Comparison of ENCODE assay signal across 8 cellular contexts in genomic region chr7:142795339-142795863, GRCh38. TPM values are rescaled to one million over a fixed set of nuclear protein-coding genes. Genes with fewer than 3 reads are reported as not detected.
A peak's percentile ranks its signal among the peaks of the same experiment; 100 is the strongest.
DNase-seq lines count a peak whose midpoint lies in the region; ATAC-seq lines count a peak whose summit lies in the region.

No MANE protein-coding gene starts in this region.

- H3K9me3 Mint-ChIP-seq in activated CD4-positive, alpha-beta memory T cell treated with anti-CD3 and anti-CD28 coated beads, Interleukin-2, amount 10 ng/mL, durations not matched to agents 7 days and 5 days = no peaks in the 10 kb centered on the region
- no peaks in the 10 kb centered on the region for H3K9me3 Mint-ChIP-seq in effector memory CD8-positive, alpha-beta T cell

- H3K27ac Mint-ChIP-seq in activated CD4-positive, alpha-beta memory T cell treated with anti-CD3 and anti-CD28 coated beads, Interleukin-2, amount 10 ng/mL, durations not matched to agents 7 days and 5 days = peak overlapping the region; percentile 89
- H3K27ac Mint-ChIP-seq in effector memory CD8-positive, alpha-beta T cell = peak overlapping the region; percentile 99

- H3K27me3 Mint-ChIP-seq in activated CD4-positive, alpha-beta memory T cell treated with anti-CD3 and anti-CD28 coated beads, Interleukin-2, amount 10 ng/mL, durations not matched to agents 7 days and 5 days = no peaks in the 10 kb centered on the region
- H3K27me3 Mint-ChIP-seq in effector memory CD8-positive, alpha-beta T cell = no peaks in the 10 kb centered on the region

- peaks cover 83% of the 10 kb centered on the region for H3K36me3 Mint-ChIP-seq in activated CD4-positive, alpha-beta memory T cell treated with anti-CD3 and anti-CD28 coated beads, Interleukin-2, amount 10 ng/mL, durations not matched to agents 7 days and 5 days (ENCODE audit: low read depth)
- H3K36me3 Mint-ChIP-seq in effector memory CD8-positive, alpha-beta T cell (ENCODE audit: insufficient read depth) = peaks cover 80% of the 10 kb centered on the region

- H3K4me1 Mint-ChIP-seq in activated CD4-positive, alpha-beta memory T cell treated with anti-CD3 and anti-CD28 coated beads, Interleukin-2, amount 10 ng/mL, durations not matched to agents 7 days and 5 days = peaks cover 67% of the 10 kb centered on the region
- peaks cover 43 to 62% of the 10 kb centered on the region in 2 donors for H3K4me1 Mint-ChIP-seq in effector memory CD8-positive, alpha-beta T cell (ENCODE audit: low read depth in 2 of 2)

- CTCF ChIA-PET in activated CD4-positive, alpha-beta memory T cell treated with anti-CD3 and anti-CD28 coated beads, Interleukin-2, amount 10 ng/mL, durations not matched to agents 7 days and 5 days (lab: Charles Lee) = interaction anchor here (4.5 to 5.7 kb wide), 2 partner anchors 10 to 14 kb away, joined by 38 to 150 read pairs; no protein-coding TSS in a partner anchor

- ATAC-seq in effector memory CD8-positive, alpha-beta T cell (replicated peaks) = peak; percentile 29
- ATAC-seq in HG03159 (IDR thresholded peaks at IDR 0.05; ENCODE audit: unreplicated experiment) = no peak

- DNase-seq in NCI-H69 (lab: John Stamatoyannopoulos, UW) (peak; percentile 54), GDM1 (lab: John Stamatoyannopoulos, UW) (no peak), NCI-H128 (lab: John Stamatoyannopoulos, UW; ENCODE audit: unreplicated experiment) (no peak), hippocampal formation (lab: John Stamatoyannopoulos, UW) (no peak)
- peak; percentile 64 for DNase-seq in activated CD4-positive, alpha-beta memory T cell treated with anti-CD3 and anti-CD28 coated beads, Interleukin-2, amount 10 ng/mL, durations not matched to agents 7 days and 5 days
- peak in 1 of 3 experiments; percentile 42 for DNase-seq in effector memory CD8-positive, alpha-beta T cell
- peak; percentile 60 for DNase-seq in stimulated activated CD8-positive, alpha-beta memory T cell treated with anti-CD3 and anti-CD28 coated beads, Interleukin-12 subunit alpha, Interleukin-12 subunit beta, amount 100 ng/mL, for 4 hours (ENCODE audit: low read depth)

- POLR2A ChIA-PET in activated CD4-positive, alpha-beta memory T cell treated with anti-CD3 and anti-CD28 coated beads, Interleukin-2, amount 10 ng/mL, durations not matched to agents 7 days and 5 days (lab: Charles Lee) = interaction anchor here (4.9 to 25.8 kb wide), 4 partner anchors 3 to 475 kb away, joined by 29 to 2273 read pairs (median 1159); no protein-coding TSS in a partner anchor

- peak overlapping the region; percentile 99 for H3K4me3 Mint-ChIP-seq in activated CD4-positive, alpha-beta memory T cell treated with anti-CD3 and anti-CD28 coated beads, Interleukin-2, amount 10 ng/mL, durations not matched to agents 7 days and 5 days
- H3K4me3 Mint-ChIP-seq in effector memory CD8-positive, alpha-beta T cell = peak overlapping the region; percentile 99 to 100

RNA-seq across cellular contexts. Expression of gene PRSS2, which starts 24.6 kb away (rescaled TPM):
- not detected for total RNA-seq in activated CD4-positive, alpha-beta memory T cell treated with anti-CD3 and anti-CD28 coated beads, Interleukin-2, amount 10 ng/mL, durations not matched to agents 7 days and 5 days

RNA-seq across cellular contexts. Expression of gene PRSS1, which starts 46.1 kb away (rescaled TPM):
- not detected for total RNA-seq in activated CD4-positive, alpha-beta memory T cell treated with anti-CD3 and anti-CD28 coated beads, Interleukin-2, amount 10 ng/mL, durations not matched to agents 7 days and 5 days

RNA-seq across cellular contexts. Expression of gene EPHB6, which starts 59.5 kb away (rescaled TPM):
- 1 to 10 TPM; 5.7 to 7.0 TPM for total RNA-seq in activated CD4-positive, alpha-beta memory T cell treated with anti-CD3 and anti-CD28 coated beads, Interleukin-2, amount 10 ng/mL, durations not matched to agents 7 days and 5 days

Comparison
In these comparisons a context has a peak if more than half of its experiments do, and no peak if none do; other contexts are left out.
1. DNase-seq: peak in NCI-H69 (single experiment), activated CD4-positive, alpha-beta memory T cell treated with anti-CD3 and anti-CD28 coated beads, Interleukin-2, amount 10 ng/mL, durations not matched to agents 7 days and 5 days (single experiment) and stimulated activated CD8-positive, alpha-beta memory T cell treated with anti-CD3 and anti-CD28 coated beads, Interleukin-12 subunit alpha, Interleukin-12 subunit beta, amount 100 ng/mL, for 4 hours (single experiment); none in GDM1 (single experiment), NCI-H128 (single experiment) and hippocampal formation (0 of 2).